In genomic region chr6:52995079-52995912, GRCh38 we compare ENCODE assay signal across 8 cellular contexts. TPM values are rescaled to one million over a fixed set of nuclear protein-coding genes. Genes with fewer than 3 reads are reported as not detected.
DNase-seq lines count a peak whose midpoint lies in the region; ATAC-seq and TF ChIP-seq lines count a peak whose summit lies in the region.
"Not testable (repeated sequence)": the region's sequence is repeated elsewhere in the genome, so short reads cannot be mapped to it uniquely, and the experiment has no call there.

Gene GSTA4, minus strand, starts transcription at chr6:52995284. Its CDS starts 1,041 bp downstream, at chr6:52994243.

- peak; percentile 100 for ATAC-seq in natural killer cell treated with Interleukin-12 subunit alpha and Interleukin-12 subunit beta and Interleukin-15 and Interleukin-18, amount 100 ng/mL, for 72 hours
- peak; percentile 96 for ATAC-seq in stimulated activated naive CD8-positive, alpha-beta T cell treated with anti-CD3 and anti-CD28 coated beads, Interleukin-15, Interleukin-2, amounts not matched to agents 100 U/mL and 50 U/mL, for 24 hours

- H3K4me3 Mint-ChIP-seq in natural killer cell treated with Interleukin-12 subunit alpha and Interleukin-12 subunit beta and Interleukin-15 and Interleukin-18, amount 100 ng/mL, for 72 hours: peak within 1 kb of the TSS; percentile 94

- TF ChIP-seq CTCF in LNCaP clone FGC (IDR thresholded peaks at IDR 0.05; ENCODE audit: control insufficient read depth, extremely low read depth, insufficient read depth) (peak; percentile 73), RWPE1 (conservative IDR thresholded peaks at IDR 0.05; ENCODE audit: low read depth) (peak; percentile 83), fibroblast of pulmonary artery (IDR thresholded peaks at IDR 0.05; ENCODE audit: low read length, missing control alignments) (peak; percentile 83)

- not testable (repeated sequence) for H3K36me3 Mint-ChIP-seq in natural killer cell treated with Interleukin-12 subunit alpha and Interleukin-12 subunit beta and Interleukin-15 and Interleukin-18, amount 100 ng/mL, for 72 hours

- H3K27ac ChIP-seq in RWPE1: peak within 1 kb of the TSS; percentile 96

- DNase-seq in EH (ENCODE audit: low read depth) (peak; percentile 98), H4 (ENCODE audit: low spot score) (peak; percentile 98), LNCaP clone FGC (ENCODE audit: low read depth) (peak; percentile 96), RWPE1 (ENCODE audit: low spot score) (peak; percentile 93), fibroblast of pulmonary artery (ENCODE audit: low read depth) (peak; percentile 99)
- peak; percentile 78 for DNase-seq in activated effector memory CD4-positive, alpha-beta T cell treated with Interleukin-2 at 50 U/mL for 16 hours
- peak; percentile 95 for DNase-seq in natural killer cell treated with Interleukin-12 subunit alpha and Interleukin-12 subunit beta and Interleukin-15 and Interleukin-18, amount 100 ng/mL, for 72 hours (ENCODE audit: low spot score)
- peak; percentile 90 for DNase-seq in stimulated activated naive CD8-positive, alpha-beta T cell treated with anti-CD3 and anti-CD28 coated beads, Interleukin-15, Interleukin-2, amounts not matched to agents 100 U/mL and 50 U/mL, for 24 hours

- H3K27ac Mint-ChIP-seq in natural killer cell treated with Interleukin-12 subunit alpha and Interleukin-12 subunit beta and Interleukin-15 and Interleukin-18, amount 100 ng/mL, for 72 hours: peak within 1 kb of the TSS; percentile 95 to 99

- CTCF ChIA-PET in RWPE1 (lab: Yijun Ruan, JAX): interaction anchor here (0.6 to 2.0 kb wide), 10 partner anchors 27 to 833 kb away, joined by 3 to 9 read pairs (median 3); no protein-coding TSS in a partner anchor

- POLR2A ChIA-PET in RWPE1 (lab: Yijun Ruan, JAX; ENCODE audit: low non-redundant PET): interaction anchor here (0.6 kb wide), 1 partner anchor 588 kb away, joined by 3 read pairs; no protein-coding TSS in a partner anchor

- H3K4me3 ChIP-seq in LNCaP clone FGC (ENCODE audit: low read depth, low read length) (peak within 1 kb of the TSS; percentile 91), fibroblast of pulmonary artery (replicated peaks; ENCODE audit: low read depth, low read length) (peak within 1 kb of the TSS; percentile 81)

- H3K27me3 Mint-ChIP-seq in natural killer cell treated with Interleukin-12 subunit alpha and Interleukin-12 subunit beta and Interleukin-15 and Interleukin-18, amount 100 ng/mL, for 72 hours: not testable (repeated sequence)

- H3K4me1 Mint-ChIP-seq in natural killer cell treated with Interleukin-12 subunit alpha and Interleukin-12 subunit beta and Interleukin-15 and Interleukin-18, amount 100 ng/mL, for 72 hours (ENCODE audit: low read depth in 2 of 2): peaks cover 27 to 34% of the 10 kb centered on the region in 2 donors

- not testable (repeated sequence) for H3K9me3 Mint-ChIP-seq in natural killer cell treated with Interleukin-12 subunit alpha and Interleukin-12 subunit beta and Interleukin-15 and Interleukin-18, amount 100 ng/mL, for 72 hours

RNA-seq across cellular contexts. Expression of gene GSTA4, which starts in this region (rescaled TPM):
- total RNA-seq in H4 (2014; rRNA removed; shearing (Covaris generic)): 14.9 and 19.2 TPM in 2 replicates
- 1 to 10 TPM in 1 of 2 donors, under 1 TPM in 1; 0.89 to 1.5 TPM for total RNA-seq in natural killer cell treated with Interleukin-12 subunit alpha and Interleukin-12 subunit beta and Interleukin-15 and Interleukin-18, amount 100 ng/mL, for 72 hours

Comparison
In these comparisons a context has a peak if more than half of its experiments do, and no peak if none do; other contexts are left out.
1. Peak in every context shown above with its lines: DNase-seq, ATAC-seq, H3K4me3 ChIP-seq and H3K27ac ChIP-seq.